ENCODE assay signal across 18 cellular contexts in the genomic region with DNA sequence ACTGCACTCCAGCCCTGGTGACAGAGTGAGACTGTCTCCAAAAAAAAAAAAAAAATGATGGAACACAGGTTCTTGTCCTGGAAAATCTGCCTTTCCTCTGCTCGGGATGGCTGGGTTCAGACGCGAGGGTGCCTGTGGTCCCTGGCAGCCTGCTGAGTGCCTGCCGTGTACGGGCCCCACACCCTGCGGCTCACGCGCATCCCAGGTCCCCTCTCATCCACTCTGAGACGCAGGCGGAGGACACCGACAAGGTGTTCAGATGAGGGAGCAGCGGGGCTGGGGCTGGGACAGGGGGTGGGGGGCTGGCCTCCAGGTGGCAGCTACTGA. TPM values are rescaled to one million over a fixed set of nuclear protein-coding genes. Genes with fewer than 3 reads are reported as not detected.
DNase-seq lines count a peak whose midpoint lies in the region; ATAC-seq and TF ChIP-seq lines count a peak whose summit lies in the region.
"Had no signal": no experiment of that assay in that cellular context is flagged by ENCODE, and none has a peak within 500 bp of the region (broad histone marks: within the 10 kb centered on the region; RNA-seq: fewer than 3 reads in every experiment).

No MANE protein-coding gene starts in this region.

- H3K4me3 ChIP-seq in RWPE2 (ENCODE audit: severe bottlenecking) (no peak overlapping the region), sigmoid colon (no peak overlapping the region)

- H3K36me3 ChIP-seq in RWPE2 (ENCODE audit: low read depth) (no peaks in the 10 kb centered on the region), sigmoid colon (no peaks in the 10 kb centered on the region)
- H3K36me3 ChIP-seq: BE2C had no signal

- TF ChIP-seq EP300 in sigmoid colon (IDR thresholded peaks at IDR 0.05), result no peak

- H3K4me1 ChIP-seq in RWPE2 (ENCODE audit: insufficient read depth, poor library complexity, severe bottlenecking) (peaks cover 25% of the 10 kb centered on the region), sigmoid colon (peaks cover 0 to 41% (median 35%) of the 10 kb centered on the region in 4 donors)

- H3K27ac ChIP-seq in RWPE2 (ENCODE audit: poor library complexity, severe bottlenecking) (no peak overlapping the region), sigmoid colon (peak overlapping the region in 3 of 4 donors; percentile 57 to 99 (median 98))

- TF ChIP-seq POLR2A in sigmoid colon (IDR thresholded peaks at IDR 0.05), result no peak

- TF ChIP-seq CTCF in GM10266 (IDR thresholded peaks at IDR 0.05; ENCODE audit: control insufficient read depth, insufficient read depth, low read depth, missing control alignments), result no peak
- TF ChIP-seq CTCF in RWPE2 (IDR thresholded peaks at IDR 0.05; ENCODE audit: poor library complexity, severe bottlenecking), result no peak
- TF ChIP-seq CTCF in sigmoid colon (IDR thresholded peaks at IDR 0.05), result no peak

- peak; percentile 28 for DNase-seq in GM10266 (ENCODE audit: extremely low spot score)
- peak; percentile 68 for DNase-seq in RWPE2 (ENCODE audit: low spot score)
- peak; percentile 41 for DNase-seq in iPS-NIHi7 (ENCODE audit: extremely low spot score)
- no peak for DNase-seq in sigmoid colon
- no peak for DNase-seq in stimulated activated naive CD4-positive, alpha-beta T cell (lab: John Stamatoyannopoulos, UW)
- no peak for DNase-seq in activated naive CD4-positive, alpha-beta T cell (lab: John Stamatoyannopoulos, UW)
- DNase-seq: CD8-positive, alpha-beta memory T cell; DMS 273 treated with DMSO at 0.1 percent for 48 hours; HCEC 1CT; MV-4-11; NCI-H1417 treated with DMSO at 0.1 percent for 48 hours; NCI-H2081 treated with DMSO at 0.1 percent for 48 hours; NCI-H446; NCI-H748 treated with DMSO at 0.1 percent for 48 hours; SIG-M5 had no signal

- H3K27me3 ChIP-seq in RWPE2 (ENCODE audit: insufficient read depth, poor library complexity, severe bottlenecking), result no peaks in the 10 kb centered on the region
- no peaks in the 10 kb centered on the region for H3K27me3 ChIP-seq in sigmoid colon
- H3K27me3 ChIP-seq: BE2C had no signal

- intact Hi-C loops in sigmoid colon (cut with DNase I), result no loop called here

- WGBS in sigmoid colon, 2 donors, result 83% methylated on average over 12 of the region's 12 CpGs

- ATAC-seq in RWPE2 (ENCODE audit: low read depth), result no peak
- ATAC-seq in HG02973 (IDR thresholded peaks at IDR 0.05; ENCODE audit: unreplicated experiment), result no peak

- no peaks in the 10 kb centered on the region for H3K9me3 ChIP-seq in RWPE2 (ENCODE audit: severe bottlenecking)
- no peaks in the 10 kb centered on the region for H3K9me3 ChIP-seq in sigmoid colon
- H3K9me3 ChIP-seq: BE2C had no signal

RNA-seq across cellular contexts. Expression of gene ANKRD65, which starts 4.3 kb away (rescaled TPM):
- 10 to 100 TPM; 10.0 to 23.0 (median 15.8) TPM for total RNA-seq in sigmoid colon
- polyA plus RNA-seq in sigmoid colon, result 1 to 10 TPM in 2 of 3 donors, under 1 TPM in 1; 0.69 to 5.4 (median 3.8) TPM
- total RNA-seq: CD8-positive, alpha-beta memory T cell had no signal
- polyA plus RNA-seq: CD8-positive, alpha-beta memory T cell; IgD-negative memory B cell had no signal

RNA-seq across cellular contexts. Expression of gene VWA1, which starts 10.1 kb away (rescaled TPM):
- 100 to 1,000 TPM in 1 of 4 donors, 10 to 100 TPM in 3; 47.1 to 107 (median 71.1) TPM for total RNA-seq in sigmoid colon
- 10 to 100 TPM in 1 of 3 donors, 1 to 10 TPM in 2; 2.4 to 44.2 (median 3.7) TPM for polyA plus RNA-seq in sigmoid colon
- polyA plus RNA-seq: CD8-positive, alpha-beta memory T cell; IgD-negative memory B cell had no signal

RNA-seq across cellular contexts. Expression of gene MRPL20, which starts 18.3 kb away (rescaled TPM):
- total RNA-seq in sigmoid colon, result 100 to 1,000 TPM; 133 to 235 (median 206) TPM
- 100 to 1,000 TPM; 155 to 216 (median 171) TPM for polyA plus RNA-seq in sigmoid colon

RNA-seq across cellular contexts. Expression of gene ATAD3C, which starts 24.1 kb away (rescaled TPM):
- total RNA-seq in sigmoid colon, result under 1 TPM; 0.16 to 0.55 (median 0.45) TPM
- polyA plus RNA-seq in sigmoid colon, result 1 to 10 TPM in 1 of 3 donors, under 1 TPM in 1, not detected in 1; under 0.01 to 1.5 TPM

RNA-seq across cellular contexts. Expression of gene CCNL2, which starts 26.3 kb away (rescaled TPM):
- total RNA-seq in sigmoid colon, result 100 to 1,000 TPM; 139 to 375 (median 173) TPM
- 10 to 100 TPM; 15.0 to 99.6 (median 16.2) TPM for polyA plus RNA-seq in sigmoid colon

Comparison
In these comparisons a context has a peak if more than half of its experiments do, and no peak if none do; other contexts are left out.
1. DNase-seq: peak in GM10266 (single experiment), RWPE2 (single experiment) and iPS-NIHi7 (single experiment); none in sigmoid colon (single experiment), stimulated activated naive CD4-positive, alpha-beta T cell (0 of 6) and activated naive CD4-positive, alpha-beta T cell (0 of 4).